Comparison of ENCODE assay signal across 2 cellular contexts in the genomic region with DNA sequence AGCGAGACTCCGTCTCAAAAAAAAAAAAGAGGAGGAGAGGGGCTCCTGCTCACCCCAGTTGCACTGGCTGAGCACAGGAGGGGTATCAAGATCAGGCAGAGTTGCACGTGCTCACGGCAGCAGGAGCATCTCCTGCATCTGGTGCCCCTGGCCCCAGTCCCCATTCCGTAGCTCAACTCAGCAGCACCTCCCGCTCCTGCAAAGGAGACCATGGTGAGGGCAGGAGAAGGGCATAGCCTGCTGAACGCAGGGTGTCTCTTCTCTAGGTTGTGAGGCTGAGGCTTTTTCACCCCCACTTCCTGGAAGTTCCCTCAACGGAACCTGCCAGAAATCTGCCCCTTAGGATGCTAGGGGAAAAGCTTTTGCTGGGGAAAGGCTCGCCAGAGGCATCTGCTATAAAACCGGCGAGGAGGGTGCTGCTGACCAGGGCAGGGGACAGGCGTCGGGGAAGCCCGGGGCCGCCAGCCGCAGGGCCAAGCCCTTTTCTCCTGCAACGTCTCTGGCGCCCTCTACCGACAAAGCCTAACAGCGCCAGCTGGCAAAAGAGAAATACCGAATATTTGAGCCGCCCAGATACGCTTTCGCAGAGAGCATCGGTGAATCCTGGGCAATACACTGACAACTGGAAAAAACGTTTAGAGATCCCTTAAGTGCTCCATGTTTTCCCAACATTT.
A peak's percentile ranks its signal among the peaks of the same experiment; 100 is the strongest.
TF ChIP-seq lines count a peak whose summit lies in the region.

No MANE protein-coding gene starts in this region.

TF ChIP-seq in HEK293, 187 proteins besides CTCF, POLR2A, EP300 and RAD21 (continued from another document):
- TF ChIP-seq, protein P1, sequence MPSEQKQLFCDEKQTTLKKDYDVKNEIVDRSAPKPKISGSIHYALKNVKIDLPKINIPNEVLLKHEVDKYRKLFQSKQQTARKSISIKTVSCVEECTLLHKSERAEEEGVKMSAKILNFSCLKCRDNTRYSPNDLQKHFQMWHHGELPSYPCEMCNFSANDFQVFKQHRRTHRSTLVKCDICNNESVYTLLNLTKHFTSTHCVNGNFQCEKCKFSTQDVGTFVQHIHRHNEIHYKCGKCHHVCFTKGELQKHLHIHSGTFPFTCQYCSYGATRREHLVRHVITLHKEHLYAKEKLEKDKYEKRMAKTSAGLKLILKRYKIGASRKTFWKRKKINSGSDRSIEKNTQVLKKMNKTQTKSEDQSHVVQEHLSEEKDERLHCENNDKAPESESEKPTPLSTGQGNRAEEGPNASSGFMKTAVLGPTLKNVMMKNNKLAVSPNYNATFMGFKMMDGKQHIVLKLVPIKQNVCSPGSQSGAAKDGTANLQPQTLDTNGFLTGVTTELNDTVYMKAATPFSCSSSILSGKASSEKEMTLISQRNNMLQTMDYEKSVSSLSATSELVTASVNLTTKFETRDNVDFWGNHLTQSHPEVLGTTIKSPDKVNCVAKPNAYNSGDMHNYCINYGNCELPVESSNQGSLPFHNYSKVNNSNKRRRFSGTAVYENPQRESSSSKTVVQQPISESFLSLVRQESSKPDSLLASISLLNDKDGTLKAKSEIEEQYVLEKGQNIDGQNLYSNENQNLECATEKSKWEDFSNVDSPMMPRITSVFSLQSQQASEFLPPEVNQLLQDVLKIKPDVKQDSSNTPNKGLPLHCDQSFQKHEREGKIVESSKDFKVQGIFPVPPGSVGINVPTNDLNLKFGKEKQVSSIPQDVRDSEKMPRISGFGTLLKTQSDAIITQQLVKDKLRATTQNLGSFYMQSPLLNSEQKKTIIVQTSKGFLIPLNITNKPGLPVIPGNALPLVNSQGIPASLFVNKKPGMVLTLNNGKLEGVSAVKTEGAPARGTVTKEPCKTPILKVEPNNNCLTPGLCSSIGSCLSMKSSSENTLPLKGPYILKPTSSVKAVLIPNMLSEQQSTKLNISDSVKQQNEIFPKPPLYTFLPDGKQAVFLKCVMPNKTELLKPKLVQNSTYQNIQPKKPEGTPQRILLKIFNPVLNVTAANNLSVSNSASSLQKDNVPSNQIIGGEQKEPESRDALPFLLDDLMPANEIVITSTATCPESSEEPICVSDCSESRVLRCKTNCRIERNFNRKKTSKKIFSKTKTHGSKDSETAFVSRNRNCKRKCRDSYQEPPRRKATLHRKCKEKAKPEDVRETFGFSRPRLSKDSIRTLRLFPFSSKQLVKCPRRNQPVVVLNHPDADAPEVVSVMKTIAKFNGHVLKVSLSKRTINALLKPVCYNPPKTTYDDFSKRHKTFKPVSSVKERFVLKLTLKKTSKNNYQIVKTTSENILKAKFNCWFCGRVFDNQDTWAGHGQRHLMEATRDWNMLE (tag by site-specific recombination; conservative IDR thresholded peaks at IDR 0.05; ENCODE audit: low read depth): no peak
- peak; percentile 79 for TF ChIP-seq KLF8 (tag by site-specific recombination; IDR thresholded peaks at IDR 0.05)
- TF ChIP-seq SCRT1 (tag by site-specific recombination; IDR thresholded peaks at IDR 0.05; ENCODE audit: borderline replicate concordance): no peak
- TF ChIP-seq, protein P2, sequence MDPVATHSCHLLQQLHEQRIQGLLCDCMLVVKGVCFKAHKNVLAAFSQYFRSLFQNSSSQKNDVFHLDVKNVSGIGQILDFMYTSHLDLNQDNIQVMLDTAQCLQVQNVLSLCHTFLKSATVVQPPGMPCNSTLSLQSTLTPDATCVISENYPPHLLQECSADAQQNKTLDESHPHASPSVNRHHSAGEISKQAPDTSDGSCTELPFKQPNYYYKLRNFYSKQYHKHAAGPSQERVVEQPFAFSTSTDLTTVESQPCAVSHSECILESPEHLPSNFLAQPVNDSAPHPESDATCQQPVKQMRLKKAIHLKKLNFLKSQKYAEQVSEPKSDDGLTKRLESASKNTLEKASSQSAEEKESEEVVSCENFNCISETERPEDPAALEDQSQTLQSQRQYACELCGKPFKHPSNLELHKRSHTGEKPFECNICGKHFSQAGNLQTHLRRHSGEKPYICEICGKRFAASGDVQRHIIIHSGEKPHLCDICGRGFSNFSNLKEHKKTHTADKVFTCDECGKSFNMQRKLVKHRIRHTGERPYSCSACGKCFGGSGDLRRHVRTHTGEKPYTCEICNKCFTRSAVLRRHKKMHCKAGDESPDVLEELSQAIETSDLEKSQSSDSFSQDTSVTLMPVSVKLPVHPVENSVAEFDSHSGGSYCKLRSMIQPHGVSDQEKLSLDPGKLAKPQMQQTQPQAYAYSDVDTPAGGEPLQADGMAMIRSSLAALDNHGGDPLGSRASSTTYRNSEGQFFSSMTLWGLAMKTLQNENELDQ (tag by site-specific recombination; IDR thresholded peaks at IDR 0.05; ENCODE audit: low read depth): no peak
- TF ChIP-seq ZNF48 (tag by site-specific recombination; IDR thresholded peaks at IDR 0.05): no peak
- TF ChIP-seq, protein P3, sequence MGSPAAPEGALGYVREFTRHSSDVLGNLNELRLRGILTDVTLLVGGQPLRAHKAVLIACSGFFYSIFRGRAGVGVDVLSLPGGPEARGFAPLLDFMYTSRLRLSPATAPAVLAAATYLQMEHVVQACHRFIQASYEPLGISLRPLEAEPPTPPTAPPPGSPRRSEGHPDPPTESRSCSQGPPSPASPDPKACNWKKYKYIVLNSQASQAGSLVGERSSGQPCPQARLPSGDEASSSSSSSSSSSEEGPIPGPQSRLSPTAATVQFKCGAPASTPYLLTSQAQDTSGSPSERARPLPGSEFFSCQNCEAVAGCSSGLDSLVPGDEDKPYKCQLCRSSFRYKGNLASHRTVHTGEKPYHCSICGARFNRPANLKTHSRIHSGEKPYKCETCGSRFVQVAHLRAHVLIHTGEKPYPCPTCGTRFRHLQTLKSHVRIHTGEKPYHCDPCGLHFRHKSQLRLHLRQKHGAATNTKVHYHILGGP (tag by site-specific recombination; IDR thresholded peaks at IDR 0.05): no peak
- TF ChIP-seq, protein P4, sequence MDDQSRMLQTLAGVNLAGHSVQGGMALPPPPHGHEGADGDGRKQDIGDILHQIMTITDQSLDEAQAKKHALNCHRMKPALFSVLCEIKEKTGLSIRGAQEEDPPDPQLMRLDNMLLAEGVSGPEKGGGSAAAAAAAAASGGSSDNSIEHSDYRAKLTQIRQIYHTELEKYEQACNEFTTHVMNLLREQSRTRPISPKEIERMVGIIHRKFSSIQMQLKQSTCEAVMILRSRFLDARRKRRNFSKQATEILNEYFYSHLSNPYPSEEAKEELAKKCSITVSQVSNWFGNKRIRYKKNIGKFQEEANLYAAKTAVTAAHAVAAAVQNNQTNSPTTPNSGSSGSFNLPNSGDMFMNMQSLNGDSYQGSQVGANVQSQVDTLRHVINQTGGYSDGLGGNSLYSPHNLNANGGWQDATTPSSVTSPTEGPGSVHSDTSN (CRISPR knock-in tag; IDR thresholded peaks at IDR 0.05): no peak
- no peak for TF ChIP-seq ZNF416 (tag by site-specific recombination; IDR thresholded peaks at IDR 0.05)
- TF ChIP-seq ZBTB48 (tag by site-specific recombination; IDR thresholded peaks at IDR 0.05): no peak

TF ChIP-seq in K562, 482 proteins besides CTCF, POLR2A, EP300 and RAD21 (continued from another document):
- TF ChIP-seq, protein P5, sequence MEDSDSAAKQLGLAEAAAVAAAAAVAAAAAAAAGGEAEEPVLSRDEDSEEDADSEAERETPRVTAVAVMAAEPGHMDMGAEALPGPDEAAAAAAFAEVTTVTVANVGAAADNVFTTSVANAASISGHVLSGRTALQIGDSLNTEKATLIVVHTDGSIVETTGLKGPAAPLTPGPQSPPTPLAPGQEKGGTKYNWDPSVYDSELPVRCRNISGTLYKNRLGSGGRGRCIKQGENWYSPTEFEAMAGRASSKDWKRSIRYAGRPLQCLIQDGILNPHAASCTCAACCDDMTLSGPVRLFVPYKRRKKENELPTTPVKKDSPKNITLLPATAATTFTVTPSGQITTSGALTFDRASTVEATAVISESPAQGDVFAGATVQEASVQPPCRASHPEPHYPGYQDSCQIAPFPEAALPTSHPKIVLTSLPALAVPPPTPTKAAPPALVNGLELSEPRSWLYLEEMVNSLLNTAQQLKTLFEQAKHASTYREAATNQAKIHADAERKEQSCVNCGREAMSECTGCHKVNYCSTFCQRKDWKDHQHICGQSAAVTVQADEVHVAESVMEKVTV (CRISPR knock-in tag; IDR thresholded peaks at IDR 0.05): peak; percentile 68
- TF ChIP-seq HDGF (IDR thresholded peaks at IDR 0.05) (no peak), FOXK2 (conservative IDR thresholded peaks at IDR 0.05 in 1 of 2, IDR thresholded peaks at IDR 0.05 in 1 of 2; ENCODE audit: low read depth in 2 of 2) (0 out of 4 replicates have a peak, but pooled peaks of 1 of the 2 experiments have one; percentile 22), NFE2 (IDR thresholded peaks at IDR 0.05; ENCODE audit: low read depth) (no peak), ZNF507 (tag; conservative IDR thresholded peaks at IDR 0.05) (no peak), DACH1 (IDR thresholded peaks at IDR 0.05; ENCODE audit: partially characterized antibody) (peak; percentile 39), BHLHE40 (IDR thresholded peaks at IDR 0.05; ENCODE audit: low read length) (peak; percentile 30; the same call in 1 of the 2 replicates), MBD2 (IDR thresholded peaks at IDR 0.05; ENCODE audit: borderline replicate concordance, low read depth) (no peak), HNRNPLL (IDR thresholded peaks at IDR 0.05; ENCODE audit: low read depth, low read length, poor library complexity, severe bottlenecking) (no peak), TARDBP (IDR thresholded peaks at IDR 0.05) (no peak)
- TF ChIP-seq, protein P6, sequence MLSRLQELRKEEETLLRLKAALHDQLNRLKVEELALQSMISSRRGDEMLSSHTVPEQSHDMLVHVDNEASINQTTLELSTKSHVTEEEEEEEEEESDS (CRISPR knock-in tag; IDR thresholded peaks at IDR 0.05): no peak
- TF ChIP-seq, protein P7, sequence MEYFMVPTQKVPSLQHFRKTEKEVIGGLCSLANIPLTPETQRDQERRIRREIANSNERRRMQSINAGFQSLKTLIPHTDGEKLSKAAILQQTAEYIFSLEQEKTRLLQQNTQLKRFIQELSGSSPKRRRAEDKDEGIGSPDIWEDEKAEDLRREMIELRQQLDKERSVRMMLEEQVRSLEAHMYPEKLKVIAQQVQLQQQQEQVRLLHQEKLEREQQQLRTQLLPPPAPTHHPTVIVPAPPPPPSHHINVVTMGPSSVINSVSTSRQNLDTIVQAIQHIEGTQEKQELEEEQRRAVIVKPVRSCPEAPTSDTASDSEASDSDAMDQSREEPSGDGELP (CRISPR knock-in tag; IDR thresholded peaks at IDR 0.05; ENCODE audit: borderline replicate concordance): peak; percentile 92
